ENCODE assay signal across 22 cellular contexts in the genomic region with DNA sequence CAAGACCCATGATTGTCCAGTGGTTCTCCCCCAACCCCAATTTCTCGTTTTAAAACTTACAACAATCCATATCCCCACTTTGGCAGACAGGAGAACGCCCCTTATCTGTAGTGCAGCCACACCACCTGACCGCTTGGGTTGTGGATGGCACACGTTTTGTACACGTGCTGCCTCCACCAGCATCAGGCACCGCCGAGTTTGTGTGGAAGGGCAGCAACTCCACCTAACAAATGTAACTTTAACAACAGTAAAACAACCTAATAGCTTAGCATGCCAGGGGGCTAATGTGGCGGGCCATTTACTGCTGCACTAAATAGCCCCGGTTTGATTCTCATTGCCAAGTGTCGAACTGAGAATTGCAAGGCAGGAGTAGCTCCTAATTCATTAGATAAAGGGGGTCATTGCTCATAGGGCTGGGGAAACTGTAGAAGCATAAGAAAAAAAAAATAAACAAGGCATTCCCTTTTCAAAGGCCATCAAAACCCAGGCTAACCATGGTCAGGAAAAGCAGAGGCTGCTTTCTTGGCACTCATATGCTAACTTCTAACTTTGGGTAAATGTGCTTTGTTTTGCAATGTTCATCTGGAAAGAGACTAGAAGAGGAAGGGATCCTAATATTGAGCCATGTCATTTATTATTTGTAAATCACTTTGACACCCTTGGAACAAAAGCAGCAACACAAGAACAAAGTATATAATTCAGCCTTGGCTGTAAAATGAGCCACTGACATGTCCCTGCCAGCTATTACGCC.
DNase-seq lines count a peak whose midpoint lies in the region; ATAC-seq and TF ChIP-seq lines count a peak whose summit lies in the region.
"Had no signal": no experiment of that assay in that cellular context is flagged by ENCODE, and none has a peak within 500 bp of the region (broad histone marks: within the 10 kb centered on the region; RNA-seq: fewer than 3 reads in every experiment).

No MANE protein-coding gene starts in this region.

- H3K36me3 ChIP-seq in HUES48 (ENCODE audit: control insufficient read depth, insufficient read depth, low read length) (no peaks in the 10 kb centered on the region), smooth muscle cell (ENCODE audit: low read depth) (no peaks in the 10 kb centered on the region)

- ATAC-seq in HG03280 (IDR thresholded peaks at IDR 0.05; ENCODE audit: unreplicated experiment) = no peak
- no peak for ATAC-seq in GM21423 (IDR thresholded peaks at IDR 0.05; ENCODE audit: unreplicated experiment)
- ATAC-seq in GM19463 (IDR thresholded peaks at IDR 0.05; ENCODE audit: unreplicated experiment) = no peak
- ATAC-seq: GM12878; stimulated activated memory B cell treated with anti-CD40 and anti-IgM and Interleukin-4, amounts not matched to agents 10 μg/mL and 1 μg/mL and 100 μg/mL, for 72 hours had no signal

- no peaks in the 10 kb centered on the region for H4K20me1 ChIP-seq in smooth muscle cell (ENCODE audit: low read depth)

- TF ChIP-seq CTCF in brain (conservative IDR thresholded peaks at IDR 0.05) (no peak), smooth muscle cell (IDR thresholded peaks at IDR 0.05; ENCODE audit: borderline replicate concordance, insufficient read depth, poor library complexity, severe bottlenecking) (no peak)

- H3K9me3 Mint-ChIP-seq in brain = peaks cover 0 to 2% (median 0%) of the 10 kb centered on the region in 5 experiments
- H3K9me3 Mint-ChIP-seq: activated B cell treated with CpG ODN at 0.5 μM for 24 hours; stimulated activated memory B cell treated with anti-CD40 and anti-IgM and Interleukin-4, amounts not matched to agents 10 μg/mL and 1 μg/mL and 100 μg/mL, for 72 hours had no signal

- H3K9me3 ChIP-seq in HUES48 (ENCODE audit: control insufficient read depth, insufficient read depth, low read length) (no peaks in the 10 kb centered on the region), smooth muscle cell (replicated peaks; ENCODE audit: low read depth) (no peaks in the 10 kb centered on the region)

- DNase-seq in iris pigment epithelial cell (ENCODE audit: low read depth) (peak; percentile 52), smooth muscle cell (lab: John Stamatoyannopoulos, UW; ENCODE audit: unreplicated experiment) (no peak), NCI-H226 (no peak)
- DNase-seq: activated B cell treated with CpG ODN at 0.5 μM for 24 hours; activated CD4-positive, alpha-beta T cell treated with anti-CD3 and anti-CD28 coated beads, Interleukin-2, amount 50 U/mL, for 4 hours; activated CD8-positive, alpha-beta memory T cell treated with anti-CD3 and anti-CD28 coated beads, Interleukin-2, amount 50 U/mL, for 4 hours; activated effector memory CD4-positive, alpha-beta T cell treated with Interleukin-2 at 50 U/mL for 16 hours; CD4-positive, alpha-beta memory T cell; cortex of kidney; DMS53; GF-D8; NCI-H1417 treated with DMSO at 0.1 percent for 48 hours; NCI-H526 treated with DMSO at 0.1 percent for 48 hours; small intestine had no signal

- H3K4me3 ChIP-seq in HUES48 (ENCODE audit: low read depth, low read length) (no peak overlapping the region), smooth muscle cell (no peak overlapping the region)
- H3K4me3 ChIP-seq: GM12878 had no signal

- no peaks in the 10 kb centered on the region for H3K27me3 ChIP-seq in HUES48 (ENCODE audit: control insufficient read depth, insufficient read depth, low read length)
- H3K27me3 ChIP-seq in smooth muscle cell (ENCODE audit: low read depth) = no peaks in the 10 kb centered on the region

- H3K27ac ChIP-seq in HUES48 (ENCODE audit: low read depth, low read length) = peak overlapping the region; percentile 26
- H3K27ac ChIP-seq in smooth muscle cell (ENCODE audit: low read depth) = peak overlapping the region; percentile 8
- H3K27ac ChIP-seq: HL-60 had no signal

- no peak overlapping the region for H2AFZ ChIP-seq in smooth muscle cell (ENCODE audit: low read depth)

- H3K4me1 ChIP-seq in HUES48 (ENCODE audit: control insufficient read depth, insufficient read depth, low read length) (peaks cover 25% of the 10 kb centered on the region), smooth muscle cell (ENCODE audit: low read depth) (peaks cover 31% of the 10 kb centered on the region)

- WGBS in smooth muscle cell (ENCODE audit: low lambda C conversion rate) = 79% methylated on average over 11 of the region's 11 CpGs

- H3K4me1 Mint-ChIP-seq in brain = peaks cover 47% of the 10 kb centered on the region
- H3K4me1 Mint-ChIP-seq: CD4-positive, alpha-beta memory T cell had no signal

- no peak overlapping the region for H3K9ac ChIP-seq in HUES48 (ENCODE audit: low read depth, low read length)
- no peak overlapping the region for H3K9ac ChIP-seq in smooth muscle cell (ENCODE audit: low read depth)

- peak overlapping the region; percentile 12 to 95 (median 82) for H3K27ac Mint-ChIP-seq in brain
- H3K27ac Mint-ChIP-seq: activated B cell treated with CpG ODN at 0.5 μM for 24 hours; CD4-positive, alpha-beta memory T cell; stimulated activated memory B cell treated with anti-CD40 and anti-IgM and Interleukin-4, amounts not matched to agents 10 μg/mL and 1 μg/mL and 100 μg/mL, for 72 hours had no signal

- H3F3A ChIP-seq in smooth muscle cell (ENCODE audit: low read depth) = no peaks in the 10 kb centered on the region

- H3K27me3 Mint-ChIP-seq in brain = no peaks in the 10 kb centered on the region
- H3K27me3 Mint-ChIP-seq: activated B cell treated with CpG ODN at 0.5 μM for 24 hours; CD4-positive, alpha-beta memory T cell; stimulated activated memory B cell treated with anti-CD40 and anti-IgM and Interleukin-4, amounts not matched to agents 10 μg/mL and 1 μg/mL and 100 μg/mL, for 72 hours had no signal

- no peaks in the 10 kb centered on the region for H3K36me3 Mint-ChIP-seq in brain
- H3K36me3 Mint-ChIP-seq: CD4-positive, alpha-beta memory T cell; stimulated activated memory B cell treated with anti-CD40 and anti-IgM and Interleukin-4, amounts not matched to agents 10 μg/mL and 1 μg/mL and 100 μg/mL, for 72 hours had no signal

- peak overlapping the region in 3 of 5 experiments; percentile 20 to 74 (median 59) for H3K4me3 Mint-ChIP-seq in brain
- H3K4me3 Mint-ChIP-seq: activated B cell treated with CpG ODN at 0.5 μM for 24 hours; stimulated activated memory B cell treated with anti-CD40 and anti-IgM and Interleukin-4, amounts not matched to agents 10 μg/mL and 1 μg/mL and 100 μg/mL, for 72 hours had no signal

- peaks cover 3% of the 10 kb centered on the region for H3K79me2 ChIP-seq in smooth muscle cell (ENCODE audit: low read depth)

- H3K4me2 ChIP-seq in smooth muscle cell = no peak overlapping the region
